Comparison of ENCODE assay signal across 38 cellular contexts in the genomic region with DNA sequence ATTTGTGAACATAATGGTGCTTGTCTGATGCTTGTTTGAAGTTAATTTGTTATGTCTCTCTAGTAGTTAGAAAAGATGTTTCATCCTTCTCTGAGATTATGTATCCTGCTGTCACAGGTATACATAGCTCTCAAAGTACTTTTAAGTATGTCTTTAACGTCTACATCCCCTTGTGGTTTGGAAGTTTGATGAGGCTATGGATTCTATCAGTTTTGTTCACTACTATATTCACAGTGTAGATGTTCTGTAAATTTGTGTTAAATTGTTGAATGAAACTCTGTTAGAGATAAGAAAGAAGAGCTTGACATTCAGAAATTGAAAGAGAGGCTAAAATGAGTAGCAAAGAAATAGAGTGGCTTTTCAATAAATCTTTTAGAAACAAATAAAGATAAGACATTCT.
"Had no signal": no experiment of that assay in that cellular context is flagged by ENCODE, and none has a peak within 500 bp of the region (broad histone marks: within the 10 kb centered on the region; RNA-seq: fewer than 3 reads in every experiment).

No MANE protein-coding gene starts in this region.

- DNase-seq: activated effector memory CD4-positive, alpha-beta T cell treated with anti-CD3 and anti-CD28 coated beads, Interleukin-2, amount 50 U/mL, for 16 hours; activated effector memory CD4-positive, alpha-beta T cell treated with Interleukin-2 at 50 U/mL for 16 hours; activated gamma-delta T cell; activated gamma-delta T cell treated with Interleukin-2 at 50 U/mL for 16 hours; activated naive CD4-positive, alpha-beta T cell; activated naive CD4-positive, alpha-beta T cell treated with anti-CD3 and anti-CD28 coated beads for 36 hours; activated naive CD4-positive, alpha-beta T cell treated with anti-CD3 and anti-CD28 coated beads, Interleukin-2, amount 10 ng/mL, durations not matched to agents 7 days and 5 days; activated naive CD4-positive, alpha-beta T cell treated with anti-CD3 and anti-CD28 coated beads, Interleukin-2, amount 50 U/mL, for 16 hours; activated naive CD4-positive, alpha-beta T cell treated with Interleukin-2 at 50 U/mL for 16 hours; activated naive CD8-positive, alpha-beta T cell treated with anti-CD3 and anti-CD28 coated beads for 36 hours; activated naive CD8-positive, alpha-beta T cell treated with anti-CD3 and anti-CD28 coated beads, Interleukin-2, amount 10 ng/mL, durations not matched to agents 7 days and 5 days; activated naive CD8-positive, alpha-beta T cell treated with anti-CD3 and anti-CD28 coated beads, Interleukin-2, amount 50 U/mL, for 24 hours; activated T-cell treated with anti-CD3 and anti-CD28 coated beads, Interleukin-2, amount 50 U/mL, for 4 hours; activated T-cell treated with anti-CD3 and anti-CD28 coated beads, Interleukin-2, amount 50 U/mL, for 48 hours; activated T-cell treated with anti-CD3 and anti-CD28 coated beads, Interleukin-2, amount 50 U/mL, for 72 hours; adrenal gland; amniotic stem cell; amygdala; anterior cingulate cortex; aorta; body of pancreas; brain microvascular endothelial cell; caudate nucleus; central memory CD4-positive, alpha-beta T cell; cerebellar nuclear complex had no signal

- H3K27me3 Mint-ChIP-seq: activated naive CD4-positive, alpha-beta T cell treated with anti-CD3 and anti-CD28 coated beads, Interleukin-2, amount 10 ng/mL, durations not matched to agents 7 days and 5 days; activated naive CD4-positive, alpha-beta T cell treated with anti-CD3 and anti-CD28 coated beads, Interleukin-2, amount 50 U/mL, for 24 hours; activated naive CD8-positive, alpha-beta T cell; activated naive CD8-positive, alpha-beta T cell treated with anti-CD3 and anti-CD28 coated beads for 36 hours; activated naive CD8-positive, alpha-beta T cell treated with anti-CD3 and anti-CD28 coated beads, Interleukin-2, amount 10 ng/mL, durations not matched to agents 7 days and 5 days; activated naive CD8-positive, alpha-beta T cell treated with anti-CD3 and anti-CD28 coated beads, Interleukin-2, amount 50 U/mL, for 24 hours; activated T-helper 17 cell treated with anti-CD3 and anti-CD28 coated beads, Interleukin-2, amount 50 U/mL, for 72 hours; brain; central memory CD8-positive, alpha-beta T cell had no signal

- H3K4me1 ChIP-seq: adrenal gland, ascending aorta, body of pancreas, breast epithelium had no signal

- FAIRE-seq: astrocyte, bronchial epithelial cell had no signal

- H3K4me3 ChIP-seq: adrenal gland, ascending aorta, body of pancreas, breast epithelium, cardiac muscle cell had no signal

- ATAC-seq: activated naive CD4-positive, alpha-beta T cell treated with anti-CD3 and anti-CD28 coated beads, Interleukin-2, amount 50 U/mL, for 72 hours; activated naive CD8-positive, alpha-beta T cell treated with anti-CD3 and anti-CD28 coated beads, Interleukin-2, amount 50 U/mL, for 24 hours; activated T-cell treated with anti-CD3 and anti-CD28 coated beads, Interleukin-2, amount 50 U/mL, for 4 hours; activated T-cell treated with anti-CD3 and anti-CD28 coated beads, Interleukin-2, amount 50 U/mL, for 72 hours; activated T-helper 17 cell treated with anti-CD3 and anti-CD28 coated beads, Interleukin-2, amount 50 U/mL, for 72 hours; body of pancreas had no signal

- H3K27ac ChIP-seq: adrenal gland, ascending aorta, body of pancreas, brain microvascular endothelial cell, breast epithelium, cardiac muscle cell had no signal

- H3K9me3 Mint-ChIP-seq: activated naive CD4-positive, alpha-beta T cell treated with anti-CD3 and anti-CD28 coated beads, Interleukin-2, amount 10 ng/mL, durations not matched to agents 7 days and 5 days; activated naive CD8-positive, alpha-beta T cell treated with anti-CD3 and anti-CD28 coated beads for 36 hours; activated naive CD8-positive, alpha-beta T cell treated with anti-CD3 and anti-CD28 coated beads, Interleukin-2, amount 10 ng/mL, durations not matched to agents 7 days and 5 days; activated naive CD8-positive, alpha-beta T cell treated with anti-CD3 and anti-CD28 coated beads, Interleukin-2, amount 50 U/mL, for 24 hours; activated T-cell treated with anti-CD3 and anti-CD28 coated beads, Interleukin-2, amount 50 U/mL, for 4 hours; activated T-helper 1 cell treated with anti-CD3 and anti-CD28 coated beads, Interleukin-12 subunit alpha, Interleukin-12 subunit beta, Interleukin-2, Interleukin-4 antibody, amounts not matched to agents 30 ng/mL and 10 ng/mL and 1 ng/mL, durations not matched to agents 14 hours and 24 hours and 36 hours; activated T-helper 17 cell treated with anti-CD3 and anti-CD28 coated beads, Interleukin-2, amount 50 U/mL, for 72 hours; activated T-helper 2 cell treated with anti-CD3 and anti-CD28 coated beads, Interferon-gamma antibody, Interleukin-2, Interleukin-4, amounts not matched to agents 10 μg/mL and 5 μg/mL and 100 μg/mL, durations not matched to agents 14 hours and 24 hours and 36 hours; brain had no signal

- H3K27me3 ChIP-seq: adrenal gland, ascending aorta, body of pancreas, brain microvascular endothelial cell, breast epithelium, cardiac muscle cell had no signal

- H3K4me3 Mint-ChIP-seq: activated naive CD4-positive, alpha-beta T cell treated with anti-CD3 and anti-CD28 coated beads for 36 hours; activated naive CD4-positive, alpha-beta T cell treated with anti-CD3 and anti-CD28 coated beads, Interleukin-2, amount 10 ng/mL, durations not matched to agents 7 days and 5 days; activated naive CD4-positive, alpha-beta T cell treated with anti-CD3 and anti-CD28 coated beads, Interleukin-2, amount 50 U/mL, for 24 hours; activated naive CD8-positive, alpha-beta T cell; activated naive CD8-positive, alpha-beta T cell treated with anti-CD3 and anti-CD28 coated beads for 36 hours; activated naive CD8-positive, alpha-beta T cell treated with anti-CD3 and anti-CD28 coated beads, Interleukin-2, amount 10 ng/mL, durations not matched to agents 7 days and 5 days; activated naive CD8-positive, alpha-beta T cell treated with anti-CD3 and anti-CD28 coated beads, Interleukin-2, amount 50 U/mL, for 24 hours; activated T-cell treated with anti-CD3 and anti-CD28 coated beads, Interleukin-2, amount 50 U/mL, for 4 hours; activated T-cell treated with anti-CD3 and anti-CD28 coated beads, Interleukin-2, amount 50 U/mL, for 72 hours; activated T-helper 1 cell treated with anti-CD3 and anti-CD28 coated beads, Interleukin-12 subunit alpha, Interleukin-12 subunit beta, Interleukin-2, Interleukin-4 antibody, amounts not matched to agents 30 ng/mL and 10 ng/mL and 1 ng/mL, durations not matched to agents 14 hours and 24 hours and 36 hours; activated T-helper 17 cell treated with anti-CD3 and anti-CD28 coated beads, Interleukin-2, amount 50 U/mL, for 72 hours; brain; central memory CD8-positive, alpha-beta T cell had no signal

- H3K36me3 Mint-ChIP-seq: activated naive CD4-positive, alpha-beta T cell treated with anti-CD3 and anti-CD28 coated beads, Interleukin-2, amount 10 ng/mL, durations not matched to agents 7 days and 5 days; activated naive CD4-positive, alpha-beta T cell treated with anti-CD3 and anti-CD28 coated beads, Interleukin-2, amount 50 U/mL, for 24 hours; activated naive CD4-positive, alpha-beta T cell treated with anti-CD3 and anti-CD28 coated beads, Interleukin-2, amount 50 U/mL, for 72 hours; activated naive CD8-positive, alpha-beta T cell; activated naive CD8-positive, alpha-beta T cell treated with anti-CD3 and anti-CD28 coated beads for 36 hours; activated naive CD8-positive, alpha-beta T cell treated with anti-CD3 and anti-CD28 coated beads, Interleukin-2, amount 10 ng/mL, durations not matched to agents 7 days and 5 days; brain had no signal

- H3K4me1 Mint-ChIP-seq: activated naive CD4-positive, alpha-beta T cell treated with anti-CD3 and anti-CD28 coated beads, Interleukin-2, amount 10 ng/mL, durations not matched to agents 7 days and 5 days; activated naive CD4-positive, alpha-beta T cell treated with anti-CD3 and anti-CD28 coated beads, Interleukin-2, amount 50 U/mL, for 24 hours; activated naive CD8-positive, alpha-beta T cell treated with anti-CD3 and anti-CD28 coated beads for 36 hours; activated naive CD8-positive, alpha-beta T cell treated with anti-CD3 and anti-CD28 coated beads, Interleukin-2, amount 10 ng/mL, durations not matched to agents 7 days and 5 days; activated naive CD8-positive, alpha-beta T cell treated with anti-CD3 and anti-CD28 coated beads, Interleukin-2, amount 50 U/mL, for 24 hours; activated T-helper 17 cell treated with anti-CD3 and anti-CD28 coated beads, Interleukin-2, amount 50 U/mL, for 72 hours; central memory CD8-positive, alpha-beta T cell had no signal

- H3K27ac Mint-ChIP-seq: activated naive CD4-positive, alpha-beta T cell treated with anti-CD3 and anti-CD28 coated beads for 36 hours; activated naive CD4-positive, alpha-beta T cell treated with anti-CD3 and anti-CD28 coated beads, Interleukin-2, amount 10 ng/mL, durations not matched to agents 7 days and 5 days; activated naive CD4-positive, alpha-beta T cell treated with anti-CD3 and anti-CD28 coated beads, Interleukin-2, amount 50 U/mL, for 24 hours; activated naive CD4-positive, alpha-beta T cell treated with anti-CD3 and anti-CD28 coated beads, Interleukin-2, amount 50 U/mL, for 72 hours; activated naive CD8-positive, alpha-beta T cell; activated naive CD8-positive, alpha-beta T cell treated with anti-CD3 and anti-CD28 coated beads for 36 hours; activated naive CD8-positive, alpha-beta T cell treated with anti-CD3 and anti-CD28 coated beads, Interleukin-2, amount 10 ng/mL, durations not matched to agents 7 days and 5 days; activated naive CD8-positive, alpha-beta T cell treated with anti-CD3 and anti-CD28 coated beads, Interleukin-2, amount 50 U/mL, for 24 hours; activated T-cell treated with anti-CD3 and anti-CD28 coated beads, Interleukin-2, amount 50 U/mL, for 72 hours; activated T-helper 1 cell treated with anti-CD3 and anti-CD28 coated beads, Interleukin-12 subunit alpha, Interleukin-12 subunit beta, Interleukin-2, Interleukin-4 antibody, amounts not matched to agents 30 ng/mL and 10 ng/mL and 1 ng/mL, durations not matched to agents 14 hours and 24 hours and 36 hours; activated T-helper 17 cell treated with anti-CD3 and anti-CD28 coated beads, Interleukin-2, amount 50 U/mL, for 72 hours; activated T-helper 2 cell treated with anti-CD3 and anti-CD28 coated beads, Interferon-gamma antibody, Interleukin-2, Interleukin-4, amounts not matched to agents 10 μg/mL and 5 μg/mL and 100 μg/mL, durations not matched to agents 14 hours and 24 hours and 36 hours; brain had no signal

- H3K9me3 ChIP-seq: adrenal gland, ascending aorta, body of pancreas, breast epithelium had no signal

- H3K36me3 ChIP-seq: adrenal gland, ascending aorta, brain microvascular endothelial cell, breast epithelium, cardiac muscle cell had no signal
